In genomic region chr12:53052419-53053222, GRCh38 we compare ENCODE assay signal across 8 cellular contexts. TPM values are rescaled to one million over a fixed set of nuclear protein-coding genes. Genes with fewer than 3 reads are reported as not detected.
DNase-seq lines count a peak whose midpoint lies in the region; ATAC-seq lines count a peak whose summit lies in the region.

No MANE protein-coding gene starts in this region.

- no peak overlapping the region for H2AFZ ChIP-seq in Karpas-422 (ENCODE audit: low read length)

- no peak for ATAC-seq in stimulated activated memory B cell treated with anti-CD40 and anti-IgM and Interleukin-4, amounts not matched to agents 10 μg/mL and 1 μg/mL and 100 μg/mL, for 72 hours

- H3K4me3 ChIP-seq in SJSA1 (no peak overlapping the region), Karpas-422 (ENCODE audit: low read length) (no peak overlapping the region)

- peaks cover 3% of the 10 kb centered on the region for H3K27me3 Mint-ChIP-seq in stimulated activated memory B cell treated with anti-CD40 and anti-IgM and Interleukin-4, amounts not matched to agents 10 μg/mL and 1 μg/mL and 100 μg/mL, for 72 hours

- H3K36me3 Mint-ChIP-seq in stimulated activated memory B cell treated with anti-CD40 and anti-IgM and Interleukin-4, amounts not matched to agents 10 μg/mL and 1 μg/mL and 100 μg/mL, for 72 hours: no peaks in the 10 kb centered on the region

- H4K20me1 ChIP-seq in Karpas-422 (ENCODE audit: insufficient read depth, low read depth, low read length): 0 out of 2 replicates have a peak, but pooled peaks cover 9% of the 10 kb centered on the region

- no peaks in the 10 kb centered on the region for H3K9me2 ChIP-seq in Karpas-422 (replicated peaks; ENCODE audit: insufficient read depth, low read length)

- intact Hi-C loops in head of caudate nucleus (cut with DNase I): no loop called here

- H3K36me3 ChIP-seq in SJSA1 (no peaks in the 10 kb centered on the region), Karpas-422 (ENCODE audit: insufficient read depth, low read length) (no peaks in the 10 kb centered on the region)

- H3K9me3 ChIP-seq in SJSA1 (replicated peaks) (no peaks in the 10 kb centered on the region), Karpas-422 (ENCODE audit: low read length) (no peaks in the 10 kb centered on the region)

- no peaks in the 10 kb centered on the region for H3K9me3 Mint-ChIP-seq in stimulated activated memory B cell treated with anti-CD40 and anti-IgM and Interleukin-4, amounts not matched to agents 10 μg/mL and 1 μg/mL and 100 μg/mL, for 72 hours

- H3K4me3 Mint-ChIP-seq in stimulated activated memory B cell treated with anti-CD40 and anti-IgM and Interleukin-4, amounts not matched to agents 10 μg/mL and 1 μg/mL and 100 μg/mL, for 72 hours: no peak overlapping the region

- H3K27ac ChIP-seq in SJSA1 (no peak overlapping the region), Karpas-422 (ENCODE audit: low read length) (no peak overlapping the region)

- H3K27me3 ChIP-seq in SJSA1 (replicated peaks): no peaks in the 10 kb centered on the region
- no peaks in the 10 kb centered on the region for H3K27me3 ChIP-seq in Karpas-422 (ENCODE audit: low read length)

- H3K27ac Mint-ChIP-seq in stimulated activated memory B cell treated with anti-CD40 and anti-IgM and Interleukin-4, amounts not matched to agents 10 μg/mL and 1 μg/mL and 100 μg/mL, for 72 hours: no peak overlapping the region

- H3K9ac ChIP-seq in Karpas-422 (ENCODE audit: low read length): no peak overlapping the region

- peak; percentile 76 for DNase-seq in EL
- peak; percentile 38 to 74 for DNase-seq in SJSA1 (ENCODE audit: low read depth in 1 of 2, low spot score in 2 of 2)
- DNase-seq in head of caudate nucleus: peak; percentile 80 to 97 (median 93)
- DNase-seq in pulmonary artery endothelial cell (ENCODE audit: low read depth, low spot score): peak; percentile 40
- DNase-seq in NCI-H2107 (lab: John Stamatoyannopoulos, UW): no peak
- DNase-seq in stimulated activated naive CD4-positive, alpha-beta T cell treated with Interleukin-2 at 50 U/mL for 16 hours (lab: John Stamatoyannopoulos, UW): no peak
- no peak for DNase-seq in Karpas-422

- H3K4me1 Mint-ChIP-seq in stimulated activated memory B cell treated with anti-CD40 and anti-IgM and Interleukin-4, amounts not matched to agents 10 μg/mL and 1 μg/mL and 100 μg/mL, for 72 hours: peaks cover 12% of the 10 kb centered on the region

- H3K79me2 ChIP-seq in Karpas-422 (ENCODE audit: low read length): no peaks in the 10 kb centered on the region

- no peak overlapping the region for H3K4me2 ChIP-seq in Karpas-422 (ENCODE audit: low read depth, low read length, poor library complexity, severe bottlenecking)

- H3K4me1 ChIP-seq in SJSA1 (replicated peaks) (peaks cover 54% of the 10 kb centered on the region), Karpas-422 (ENCODE audit: low read length) (peaks cover 23% of the 10 kb centered on the region)

RNA-seq across cellular contexts. Expression of gene TNS2, which starts 2.8 kb away (rescaled TPM):
- 8.8 and 18.4 TPM in 2 replicates for total RNA-seq in SJSA1 (2014; rRNA removed; shearing (Covaris generic))
- total RNA-seq in pulmonary artery endothelial cell: 14.9 and 27.0 TPM in 2 replicates
- 0.48 TPM in 1 of 2 replicates, not detected in the other for total RNA-seq in Karpas-422 (2014; rRNA removed; shearing (Covaris generic); ENCODE audit: low replicate concordance)

RNA-seq across cellular contexts. Expression of gene SPRYD3, which starts 26.6 kb away (rescaled TPM):
- 18.3 and 18.6 TPM in 2 replicates for total RNA-seq in SJSA1 (2014; rRNA removed; shearing (Covaris generic))
- 20.0 and 21.8 TPM in 2 replicates for total RNA-seq in pulmonary artery endothelial cell
- total RNA-seq in Karpas-422 (2014; rRNA removed; shearing (Covaris generic); ENCODE audit: low replicate concordance): 11.1 and 17.4 TPM in 2 replicates

RNA-seq across cellular contexts. Expression of gene IGFBP6, which starts 44.8 kb away (rescaled TPM):
- 58.0 and 64.5 TPM in 2 replicates for total RNA-seq in SJSA1 (2014; rRNA removed; shearing (Covaris generic))
- 10.6 and 27.3 TPM in 2 replicates for total RNA-seq in pulmonary artery endothelial cell
- total RNA-seq in Karpas-422 (2014; rRNA removed; shearing (Covaris generic); ENCODE audit: low replicate concordance): 0.54 TPM in 1 of 2 replicates, not detected in the other

RNA-seq across cellular contexts. Expression of gene EIF4B, which starts 46.4 kb away (rescaled TPM):
- 263 and 304 TPM in 2 replicates for total RNA-seq in SJSA1 (2014; rRNA removed; shearing (Covaris generic))
- 1,078 and 1,340 TPM in 2 replicates for total RNA-seq in pulmonary artery endothelial cell
- total RNA-seq in Karpas-422 (2014; rRNA removed; shearing (Covaris generic); ENCODE audit: low replicate concordance): 549 and 718 TPM in 2 replicates

RNA-seq across cellular contexts. Expression of gene SOAT2, which starts 50.7 kb away (rescaled TPM):
- total RNA-seq in SJSA1 (2014; rRNA removed; shearing (Covaris generic)): not detected in 2 replicates
- total RNA-seq in pulmonary artery endothelial cell: not detected in 2 replicates
- not detected in 2 replicates for total RNA-seq in Karpas-422 (2014; rRNA removed; shearing (Covaris generic); ENCODE audit: low replicate concordance)

Comparison
In these comparisons a context has a peak if more than half of its experiments do, and no peak if none do; other contexts are left out.
1. DNase-seq: peak in EL (single experiment), SJSA1 (2 of 2), head of caudate nucleus (42 of 42) and pulmonary artery endothelial cell (single experiment); none in NCI-H2107 (single experiment), stimulated activated naive CD4-positive, alpha-beta T cell treated with Interleukin-2 at 50 U/mL for 16 hours (single experiment) and Karpas-422 (single experiment).